In the genomic region with DNA sequence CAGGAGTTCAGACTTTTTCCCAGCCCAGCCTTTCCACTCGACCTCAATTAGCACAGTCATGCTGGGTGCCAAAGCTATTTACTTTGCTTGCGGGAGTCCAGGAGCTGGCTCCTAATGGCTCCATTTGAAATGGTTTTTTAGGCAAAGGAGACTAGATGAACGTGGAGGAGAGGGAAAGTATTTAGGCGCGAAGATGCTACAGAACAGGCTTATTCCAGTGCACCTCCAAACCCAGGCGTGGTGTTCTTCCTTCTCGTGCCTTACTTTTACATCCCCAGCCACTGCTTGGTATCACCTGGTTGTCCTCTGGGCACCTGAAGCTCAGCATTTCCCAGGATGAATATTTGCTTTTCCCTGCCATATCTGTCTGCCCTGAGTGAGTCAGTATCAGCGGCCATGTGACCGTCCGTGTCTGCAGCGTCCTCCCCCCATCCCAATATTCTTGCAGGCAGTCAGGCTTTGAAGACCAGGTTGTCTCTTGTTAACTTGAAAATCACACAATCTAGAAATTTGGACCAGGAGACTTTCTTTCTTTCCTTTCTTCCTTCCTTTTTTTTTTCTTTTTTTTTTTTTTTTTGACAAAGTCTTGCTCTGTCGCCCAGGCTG, we compare ENCODE assay signal across 8 cellular contexts.
DNase-seq lines count a peak whose midpoint lies in the region; ATAC-seq, FAIRE-seq and TF ChIP-seq lines count a peak whose summit lies in the region.

No MANE protein-coding gene starts in this region.

- H3K27me3 Mint-ChIP-seq in activated naive CD8-positive, alpha-beta T cell treated with anti-CD3 and anti-CD28 coated beads for 36 hours: no peaks in the 10 kb centered on the region

- ATAC-seq in GM18502 (IDR thresholded peaks at IDR 0.05; ENCODE audit: poor library complexity, unreplicated experiment) (no peak), GM21360 (IDR thresholded peaks at IDR 0.05; ENCODE audit: unreplicated experiment) (no peak)

- no peak for FAIRE-seq in urothelium cell line (lab: Jason Lieb, UNC)

- no peaks in the 10 kb centered on the region for H3K9me3 Mint-ChIP-seq in activated naive CD8-positive, alpha-beta T cell treated with anti-CD3 and anti-CD28 coated beads for 36 hours

- H3K27ac Mint-ChIP-seq in activated naive CD8-positive, alpha-beta T cell treated with anti-CD3 and anti-CD28 coated beads for 36 hours: peak overlapping the region; percentile 100

- CTCF ChIA-PET in AG04449 (lab: Yijun Ruan, JAX): interaction anchor here (1.2 to 1.6 kb wide), 4 partner anchors 10 to 18 kb away, joined by 4 to 8 read pairs (median 5); no protein-coding TSS in a partner anchor

- POLR2A ChIA-PET in AG04449 (lab: Yijun Ruan, JAX): interaction anchor here (1.7 to 2.1 kb wide), 2 partner anchors 197 to 297 kb away, joined by 7 to 10 read pairs; partner anchors contain the start of gene VPS26C

- H3K36me3 ChIP-seq in HUES64 (ENCODE audit: insufficient read depth, low read length) (no peaks in the 10 kb centered on the region), kidney epithelial cell (ENCODE audit: control insufficient read depth, insufficient read depth, low read length) (no peaks in the 10 kb centered on the region)

- H3K4me3 ChIP-seq in AG04449 (ENCODE audit: low read depth, low read length) (peak overlapping the region; percentile 71), HUES64 (ENCODE audit: low read length) (peak overlapping the region; percentile 56; the same call in 1 of the 2 replicates), kidney epithelial cell (ENCODE audit: low read depth, low read length) (peak overlapping the region; percentile 0)

- 52% methylated on average over 12 of the region's 12 CpGs for WGBS in HUES64

- H3K27ac ChIP-seq in HUES64 (ENCODE audit: low read depth, low read length): peak overlapping the region; percentile 76; the same call in 1 of the 2 replicates

- H3K36me3 Mint-ChIP-seq in activated naive CD8-positive, alpha-beta T cell treated with anti-CD3 and anti-CD28 coated beads for 36 hours: no peaks in the 10 kb centered on the region

- peak overlapping the region; percentile 91 for H3K4me3 Mint-ChIP-seq in activated naive CD8-positive, alpha-beta T cell treated with anti-CD3 and anti-CD28 coated beads for 36 hours

- H3K27me3 ChIP-seq in HUES64 (ENCODE audit: insufficient read depth, low read length) (peaks cover 12% of the 10 kb centered on the region), kidney epithelial cell (ENCODE audit: control insufficient read depth, insufficient read depth, low read length) (no peaks in the 10 kb centered on the region)

- H3K4me1 ChIP-seq in HUES64 (ENCODE audit: insufficient read depth, low read length): peaks cover 10% of the 10 kb centered on the region; the same call in 1 of the 2 replicates

- peaks cover 20% of the 10 kb centered on the region for H3K4me1 Mint-ChIP-seq in activated naive CD8-positive, alpha-beta T cell treated with anti-CD3 and anti-CD28 coated beads for 36 hours

- H3K9me3 ChIP-seq in HUES64 (ENCODE audit: insufficient read depth, low read depth, low read length): no peaks in the 10 kb centered on the region

- DNase-seq in AG04449 (ENCODE audit: low read depth, low spot score) (no peak), kidney epithelial cell (ENCODE audit: low read depth) (peak; percentile 10), urothelium cell line (ENCODE audit: low spot score) (peak; percentile 7)
- no peak for DNase-seq in activated naive CD8-positive, alpha-beta T cell treated with anti-CD3 and anti-CD28 coated beads for 36 hours
- no peak for DNase-seq in stimulated activated CD4-positive, alpha-beta T cell treated with anti-CD3 and anti-CD28 coated beads, Interleukin-4, amount 100 ng/mL, for 1 hour

- TF ChIP-seq CTCF in AG04449 (IDR thresholded peaks at IDR 0.05; ENCODE audit: insufficient read depth, low read length, missing control alignments): no peak
- no peak for TF ChIP-seq CTCF in kidney epithelial cell (IDR thresholded peaks at IDR 0.05; ENCODE audit: insufficient read depth, low read length, poor library complexity, severe bottlenecking)

- H3K9ac ChIP-seq in HUES64 (ENCODE audit: low read depth, low read length): no peak overlapping the region

Comparison
In these comparisons a context has a peak if more than half of its experiments do, and no peak if none do; other contexts are left out.
1. DNase-seq: peak in kidney epithelial cell (single experiment) and urothelium cell line (single experiment); none in AG04449 (single experiment), activated naive CD8-positive, alpha-beta T cell treated with anti-CD3 and anti-CD28 coated beads for 36 hours (single experiment) and stimulated activated CD4-positive, alpha-beta T cell treated with anti-CD3 and anti-CD28 coated beads, Interleukin-4, amount 100 ng/mL, for 1 hour (single experiment).
2. H3K4me3 ChIP-seq: peak in every context shown above with its lines; median percentile 71 in AG04449; 56 in HUES64; 0 in kidney epithelial cell.